28 cellular contexts compared by ENCODE assay signal in genomic region chr10:131909929-131910328, GRCh38.
"Had no signal": no experiment of that assay in that cellular context is flagged by ENCODE, and none has a peak within 500 bp of the region (broad histone marks: within the 10 kb centered on the region; RNA-seq: fewer than 3 reads in every experiment).

No MANE protein-coding gene starts in this region.

- H3K27me3 ChIP-seq: breast epithelium, foreskin keratinocyte, left lung, right lobe of liver, upper lobe of left lung, vagina had no signal

- FAIRE-seq: endothelial cell of umbilical vein had no signal

- H3K27me3 Mint-ChIP-seq: activated CD4-positive, alpha-beta memory T cell treated with anti-CD3 and anti-CD28 coated beads, Interleukin-2, amount 10 ng/mL, durations not matched to agents 7 days and 5 days; activated CD4-positive, alpha-beta T cell treated with anti-CD3 and anti-CD28 coated beads, Interleukin-2, amount 10 ng/mL, durations not matched to agents 7 days and 5 days; central memory CD8-positive, alpha-beta T cell; effector memory CD8-positive, alpha-beta T cell; progenitor cell of endocrine pancreas; stimulated activated memory B cell treated with anti-CD40 and anti-IgM and Interleukin-4, amounts not matched to agents 10 μg/mL and 1 μg/mL and 100 μg/mL, for 72 hours; stimulated activated naive CD8-positive, alpha-beta T cell treated with anti-CD3 and anti-CD28 coated beads, Interleukin-15, amount 100 ng/mL, for 72 hours had no signal

- H3K36me3 ChIP-seq: breast epithelium had no signal

- H3K27ac ChIP-seq: breast epithelium, foreskin keratinocyte, left lung, lower lobe of right lung, right lobe of liver, skin epidermis, upper lobe of left lung, vagina had no signal

- H3K9me3 Mint-ChIP-seq: activated T-cell treated with anti-CD3 and anti-CD28 coated beads, Interleukin-2, amount 50 U/mL, for 4 hours; central memory CD8-positive, alpha-beta T cell; nephron; stimulated activated naive CD8-positive, alpha-beta T cell treated with anti-CD3 and anti-CD28 coated beads, Interleukin-15, amount 100 ng/mL, for 72 hours had no signal

- H3K4me3 ChIP-seq: breast epithelium, left lung, lower lobe of right lung, right lobe of liver, skin epidermis, upper lobe of left lung, vagina had no signal

- H3K4me3 Mint-ChIP-seq: activated CD4-positive, alpha-beta memory T cell treated with anti-CD3 and anti-CD28 coated beads, Interleukin-2, amount 10 ng/mL, durations not matched to agents 7 days and 5 days; activated CD4-positive, alpha-beta T cell treated with anti-CD3 and anti-CD28 coated beads, Interleukin-2, amount 10 ng/mL, durations not matched to agents 7 days and 5 days; activated T-cell treated with anti-CD3 and anti-CD28 coated beads, Interleukin-2, amount 50 U/mL, for 4 hours; central memory CD8-positive, alpha-beta T cell; effector memory CD8-positive, alpha-beta T cell; nephron; stimulated activated memory B cell treated with anti-CD40 and anti-IgM and Interleukin-4, amounts not matched to agents 10 μg/mL and 1 μg/mL and 100 μg/mL, for 72 hours; stimulated activated naive CD8-positive, alpha-beta T cell treated with anti-CD3 and anti-CD28 coated beads, Interleukin-15, amount 100 ng/mL, for 72 hours; WTC11 had no signal

- H3K27ac Mint-ChIP-seq: activated CD4-positive, alpha-beta memory T cell treated with anti-CD3 and anti-CD28 coated beads, Interleukin-2, amount 10 ng/mL, durations not matched to agents 7 days and 5 days; activated T-helper 2 cell treated with anti-CD3 and anti-CD28 coated beads, Interferon-gamma antibody, Interleukin-2, Interleukin-4, amounts not matched to agents 10 μg/mL and 5 μg/mL and 100 μg/mL, durations not matched to agents 14 hours and 24 hours and 36 hours; nephron; stimulated activated memory B cell treated with anti-CD40 and anti-IgM and Interleukin-4, amounts not matched to agents 10 μg/mL and 1 μg/mL and 100 μg/mL, for 72 hours; stimulated activated naive CD8-positive, alpha-beta T cell treated with anti-CD3 and anti-CD28 coated beads, Interleukin-15, amount 100 ng/mL, for 72 hours; WTC11 had no signal

- DNase-seq: activated CD4-positive, alpha-beta memory T cell treated with anti-CD3 and anti-CD28 coated beads, Interleukin-2, amount 10 ng/mL, durations not matched to agents 7 days and 5 days; activated CD4-positive, alpha-beta T cell treated with anti-CD3 and anti-CD28 coated beads for 1 hour; activated CD4-positive, alpha-beta T cell treated with anti-CD3 and anti-CD28 coated beads, Interleukin-2, amount 10 ng/mL, durations not matched to agents 7 days and 5 days; activated CD8-positive, alpha-beta memory T cell treated with anti-CD3 and anti-CD28 coated beads, Interleukin-2, amount 50 U/mL, for 48 hours; activated T-cell treated with anti-CD3 and anti-CD28 coated beads, Interleukin-2, amount 50 U/mL, for 4 hours; cortex of kidney; effector memory CD8-positive, alpha-beta T cell; foreskin keratinocyte; left lung; lower lobe of right lung; mesendoderm; stimulated activated CD4-positive, alpha-beta T cell treated with anti-CD3 and anti-CD28 coated beads, Interleukin-4, amount 100 ng/mL, for 4 hours; stimulated activated CD8-positive, alpha-beta memory T cell treated with anti-CD3 and anti-CD28 coated beads, Interleukin-4, amount 100 ng/mL, for 48 hours; stimulated activated naive CD8-positive, alpha-beta T cell treated with anti-CD3 and anti-CD28 coated beads, Interleukin-15, amount 100 ng/mL, for 72 hours; T-helper 2 cell; upper lobe of left lung had no signal

- ATAC-seq: activated T-cell treated with anti-CD3 and anti-CD28 coated beads, Interleukin-2, amount 50 U/mL, for 4 hours; effector memory CD8-positive, alpha-beta T cell; foreskin keratinocyte; left lung; lower lobe of right lung; SK-N-SH treated with all-trans-retinoic acid at 6 μM for 48 hours; stimulated activated memory B cell treated with anti-CD40 and anti-IgM and Interleukin-4, amounts not matched to agents 10 μg/mL and 1 μg/mL and 100 μg/mL, for 72 hours; stimulated activated naive CD8-positive, alpha-beta T cell treated with anti-CD3 and anti-CD28 coated beads, Interleukin-15, amount 100 ng/mL, for 72 hours had no signal

- H3K9me3 ChIP-seq: breast epithelium, left lung, lower lobe of right lung, right lobe of liver, upper lobe of left lung, vagina had no signal
